ENCODE assay signal across 8 cellular contexts in the genomic region with DNA sequence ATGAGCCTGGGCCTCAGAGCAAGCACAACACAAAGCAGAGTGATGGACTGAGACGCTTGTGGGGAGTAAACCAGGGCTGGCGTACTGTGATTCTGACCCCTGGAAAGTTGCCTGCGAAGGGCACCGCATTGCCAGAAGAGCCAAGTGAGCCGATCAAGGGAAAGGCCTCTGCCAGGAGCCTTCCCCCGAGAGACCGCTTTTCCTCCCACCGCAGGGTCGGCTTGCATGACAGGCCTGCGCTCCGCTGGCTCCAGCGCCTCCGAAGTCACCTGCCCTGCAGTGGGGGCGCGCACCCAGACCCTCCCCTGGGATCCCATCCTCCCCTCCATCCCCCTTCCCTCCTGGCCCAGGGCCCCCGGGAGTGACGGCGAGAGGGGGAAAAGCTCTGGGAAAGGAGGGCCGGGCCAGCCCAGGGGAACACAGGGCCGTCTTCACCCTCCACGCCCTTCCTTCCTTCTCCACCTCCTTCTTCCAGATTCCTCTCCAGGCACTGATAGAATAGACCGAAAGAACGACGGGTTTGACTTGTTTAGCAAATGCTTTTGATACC.
DNase-seq lines count a peak whose midpoint lies in the region; ATAC-seq, FAIRE-seq and TF ChIP-seq lines count a peak whose summit lies in the region.

No MANE protein-coding gene starts in this region.

- H3K36me3 ChIP-seq in BE2C (no peaks in the 10 kb centered on the region), pancreas (no peaks in the 10 kb centered on the region)

- WGBS in pancreas, 2 donors, result 7 to 12% methylated on average over 21 to 24 of the region's 24 CpGs

- no peaks in the 10 kb centered on the region for H3K9me3 Mint-ChIP-seq in activated CD4-positive, alpha-beta memory T cell treated with anti-CD3 and anti-CD28 coated beads for 36 hours

- H3K9me3 ChIP-seq in BE2C, result no peaks in the 10 kb centered on the region
- H3K9me3 ChIP-seq in pancreas, result no peaks in the 10 kb centered on the region

- peak overlapping the region; percentile 82 for H3K4me3 Mint-ChIP-seq in activated CD4-positive, alpha-beta memory T cell treated with anti-CD3 and anti-CD28 coated beads for 36 hours

- POLR2A ChIA-PET in activated CD4-positive, alpha-beta memory T cell treated with anti-CD3 and anti-CD28 coated beads for 36 hours (lab: Charles Lee), result no interaction called here

- H3K36me3 Mint-ChIP-seq in activated CD4-positive, alpha-beta memory T cell treated with anti-CD3 and anti-CD28 coated beads for 36 hours, result no peaks in the 10 kb centered on the region

- H3K27me3 Mint-ChIP-seq in activated CD4-positive, alpha-beta memory T cell treated with anti-CD3 and anti-CD28 coated beads for 36 hours, result no peaks in the 10 kb centered on the region

- no peaks in the 10 kb centered on the region for H3K27me3 ChIP-seq in BE2C
- H3K27me3 ChIP-seq in pancreas, result no peaks in the 10 kb centered on the region

- intact Hi-C loops in activated CD4-positive, alpha-beta memory T cell treated with anti-CD3 and anti-CD28 coated beads for 36 hours (cut with micrococcal nuclease), result loop anchor here (1.0 to 10.0 kb wide), 8 partner anchors 46 to 749 kb away; partner anchors contain the start of genes BCAS2, NRAS and TRIM33
- intact Hi-C loops in pancreas (cut with DNase I), result loop anchor here in 1 of 3 donors (10.0 kb wide), 1 partner anchor 209 kb away; no protein-coding TSS in a partner anchor

- no peak for FAIRE-seq in pancreas (lab: Jason Lieb, UNC)

- peak overlapping the region in 3 of 4 donors; percentile 35 to 56 (median 44) for H3K27ac ChIP-seq in pancreas

- no peak for TF ChIP-seq CTCF in BE2C (IDR thresholded peaks at IDR 0.05; ENCODE audit: low read depth, low read length)
- no peak for TF ChIP-seq CTCF in pancreas (IDR thresholded peaks at IDR 0.05)

- CTCF ChIA-PET in activated CD4-positive, alpha-beta memory T cell treated with anti-CD3 and anti-CD28 coated beads for 36 hours (lab: Charles Lee), result interaction anchor here (0.8 to 3.1 kb wide), 13 partner anchors 11 to 371 kb away, joined by 3 to 15 read pairs (median 4); partner anchors contain the start of gene NRAS

- H3K4me1 Mint-ChIP-seq in activated CD4-positive, alpha-beta memory T cell treated with anti-CD3 and anti-CD28 coated beads for 36 hours (ENCODE audit: low read depth), result peaks cover 32% of the 10 kb centered on the region

- peak; percentile 32 for ATAC-seq in GM19351 (IDR thresholded peaks at IDR 0.05; ENCODE audit: unreplicated experiment)
- ATAC-seq in HG03432 (IDR thresholded peaks at IDR 0.05; ENCODE audit: unreplicated experiment), result peak; percentile 37
- peak; percentile 57 to 74 (median 66) for ATAC-seq in pancreas

- peak overlapping the region; percentile 84 for H3K27ac Mint-ChIP-seq in activated CD4-positive, alpha-beta memory T cell treated with anti-CD3 and anti-CD28 coated beads for 36 hours

- peak overlapping the region; percentile 78 for H3K4me3 ChIP-seq in BE2C (ENCODE audit: low read depth, low read length)
- H3K4me3 ChIP-seq in pancreas, result peak overlapping the region; percentile 28 to 60 (median 41)

- H3K4me1 ChIP-seq in BE2C (no peaks in the 10 kb centered on the region), pancreas (no peaks in the 10 kb centered on the region)

- DNase-seq in BE2C (peak; percentile 21), germinal center (ENCODE audit: low spot score) (peak; percentile 16), pancreas (peak; percentile 8 to 62 (median 36)), GM19240 (ENCODE audit: insufficient read length, low spot score) (no peak)
- DNase-seq in activated CD4-positive, alpha-beta memory T cell treated with anti-CD3 and anti-CD28 coated beads for 36 hours, result no peak
- DNase-seq in activated effector memory CD4-positive, alpha-beta T cell treated with anti-CD3 and anti-CD28 coated beads, Interleukin-2, amount 50 U/mL, for 16 hours, result no peak

Comparison
In these comparisons a context has a peak if more than half of its experiments do, and no peak if none do; other contexts are left out.
1. DNase-seq: peak in BE2C (single experiment), germinal center (single experiment) and pancreas (6 of 6); none in activated CD4-positive, alpha-beta memory T cell treated with anti-CD3 and anti-CD28 coated beads for 36 hours (single experiment), GM19240 (single experiment) and activated effector memory CD4-positive, alpha-beta T cell treated with anti-CD3 and anti-CD28 coated beads, Interleukin-2, amount 50 U/mL, for 16 hours (single experiment).
2. Peak in every context shown above with its lines, with median percentiles within 50 percentile points of each other: ATAC-seq.